1 cellular context compared by ENCODE assay signal in the genomic region with DNA sequence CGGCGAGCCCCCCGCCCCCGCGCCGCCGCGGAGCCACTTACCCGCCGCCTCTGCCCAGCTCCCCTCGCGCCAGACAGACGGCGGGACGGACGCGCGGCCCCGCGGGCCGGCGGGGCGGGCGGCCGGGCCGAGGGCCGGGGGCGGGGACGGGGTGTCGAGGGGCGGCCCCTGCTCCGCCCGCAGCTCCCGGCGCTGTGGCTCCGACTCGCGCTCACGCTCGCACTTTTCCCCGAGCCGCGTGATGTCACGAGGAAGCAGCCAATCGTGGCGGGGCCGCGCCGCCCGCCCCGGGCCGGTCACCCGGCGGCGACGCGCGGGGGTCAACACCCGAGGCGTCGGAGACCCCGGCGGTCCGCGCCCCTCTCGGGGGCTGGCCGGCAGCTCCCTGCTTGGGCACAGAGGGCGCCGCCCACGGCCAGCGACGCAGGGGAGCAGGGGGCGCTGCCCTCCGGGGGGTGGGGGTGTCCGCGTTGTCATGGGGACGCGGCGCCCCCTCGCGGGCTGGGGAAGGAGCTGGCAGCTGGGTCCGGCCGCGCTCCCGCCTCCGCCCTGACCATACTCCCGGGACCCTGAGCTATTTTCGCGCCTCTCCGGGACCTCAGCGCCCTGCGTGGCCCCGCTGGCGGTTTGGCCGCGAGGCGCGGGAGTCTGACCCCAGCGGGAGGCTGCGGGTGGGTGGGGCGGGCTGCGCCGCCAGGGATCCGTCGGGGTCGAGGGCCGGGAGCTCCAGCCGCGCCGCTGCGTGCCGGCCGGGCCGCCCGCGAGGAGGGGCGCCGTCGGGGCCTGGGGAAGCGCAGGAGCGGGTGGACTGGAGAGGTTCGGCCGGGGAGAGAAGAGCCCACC.
TF ChIP-seq lines count a peak whose summit lies in the region.

A gene (minus strand): TSS at position 199 of the 843 bp plus-strand sequence. CDS start 5,219 bp downstream, outside the sequence.

TF ChIP-seq in HCT116, 20 proteins besides CTCF, POLR2A, EP300 and RAD21 (continued from another document):
- no peak for TF ChIP-seq CBX3 (IDR thresholded peaks at IDR 0.05; ENCODE audit: low read depth)
TF ChIP-seq in HCT116: peak in this region for 0.
